In genomic region chr20:29500738-29501137, GRCh38 we compare ENCODE assay signal across 7 cellular contexts.
A peak's percentile ranks its signal among the peaks of the same experiment; 100 is the strongest.
DNase-seq lines count a peak whose midpoint lies in the region; FAIRE-seq and TF ChIP-seq lines count a peak whose summit lies in the region.
"Not testable (repeated sequence)": the region's sequence is repeated elsewhere in the genome, so short reads cannot be mapped to it uniquely, and the experiment has no call there.

No MANE protein-coding gene starts in this region.

- not testable (repeated sequence) for H2AFZ ChIP-seq in mesenchymal stem cell (ENCODE audit: low read depth, low read length)

- FAIRE-seq in kidney (lab: Jason Lieb, UNC): not testable (repeated sequence)

- not testable (repeated sequence) for H3K4me1 ChIP-seq in kidney (ENCODE audit: control insufficient read depth in 1 of 2, insufficient read depth in 1 of 2, low read depth in 1 of 2, low read length in 2 of 2); mesenchymal stem cell (ENCODE audit: control insufficient read depth, insufficient read depth, low read depth, low read length)

- H2BK12ac ChIP-seq in mesenchymal stem cell (ENCODE audit: low read length in 2 of 2): not testable (repeated sequence)

- H3K9ac ChIP-seq in kidney (ENCODE audit: low read length in 2 of 2); mesenchymal stem cell (ENCODE audit: low read length): not testable (repeated sequence)

- H2BK120ac ChIP-seq in mesenchymal stem cell (ENCODE audit: low read depth, low read length): not testable (repeated sequence)

- H3K14ac ChIP-seq in mesenchymal stem cell (ENCODE audit: low read length in 2 of 2): not testable (repeated sequence)

- not testable (repeated sequence) for H3K27ac ChIP-seq in kidney (ENCODE audit: low read depth in 2 of 2, low read length in 2 of 2); mesenchymal stem cell (ENCODE audit: low read length, poor library complexity, severe bottlenecking)

- 72% methylated on average over 3 of the region's 3 CpGs for WGBS in mesenchymal stem cell

- not testable (repeated sequence) for H3K23ac ChIP-seq in mesenchymal stem cell (ENCODE audit: low read length in 2 of 2)

- not testable (repeated sequence) for H3K27me3 ChIP-seq in mesenchymal stem cell (ENCODE audit: control insufficient read depth in 1 of 2, insufficient read depth in 1 of 2, low read length in 2 of 2)

- not testable (repeated sequence) for H3K9me3 ChIP-seq in kidney (ENCODE audit: control insufficient read depth in 1 of 2, low read length in 2 of 2); mesenchymal stem cell (ENCODE audit: control insufficient read depth, low read length)

- H2AK5ac ChIP-seq in mesenchymal stem cell (ENCODE audit: low read length, severe bottlenecking): not testable (repeated sequence)

- not testable (repeated sequence) for H3K79me1 ChIP-seq in mesenchymal stem cell (replicated peaks; ENCODE audit: low read length, poor library complexity, severe bottlenecking)

- not testable (repeated sequence) for H3K4ac ChIP-seq in mesenchymal stem cell (ENCODE audit: low read depth in 1 of 2, low read length in 2 of 2)

- H2BK15ac ChIP-seq in mesenchymal stem cell (ENCODE audit: low read depth, poor library complexity, severe bottlenecking): not testable (repeated sequence)

- H3K4me2 ChIP-seq in mesenchymal stem cell (ENCODE audit: low read length, poor library complexity, severe bottlenecking): not testable (repeated sequence)

- not testable (repeated sequence) for H3K4me3 ChIP-seq in kidney (ENCODE audit: low read length in 2 of 2); mesenchymal stem cell (ENCODE audit: insufficient read depth in 1 of 2, low read depth in 1 of 2, low read length in 2 of 2)

- not testable (repeated sequence) for H3K18ac ChIP-seq in mesenchymal stem cell (ENCODE audit: low read depth in 1 of 2, low read length in 2 of 2)

- not testable (repeated sequence) for TF ChIP-seq CTCF in kidney (IDR thresholded peaks at IDR 0.05; ENCODE audit: borderline replicate concordance, extremely low read depth, insufficient read depth)

- H4K8ac ChIP-seq in mesenchymal stem cell (ENCODE audit: low read length): not testable (repeated sequence)

- intact Hi-C loops in kidney (cut with DNase I); posterior vena cava (cut with DNase I): not testable (repeated sequence)

- H3K36me3 ChIP-seq in kidney (ENCODE audit: control insufficient read depth in 1 of 2, insufficient read depth in 2 of 2, low read length in 2 of 2); mesenchymal stem cell (ENCODE audit: control insufficient read depth in 1 of 2, insufficient read depth in 2 of 2, low read depth in 1 of 2, low read length in 2 of 2): not testable (repeated sequence)

- not testable (repeated sequence) for H4K91ac ChIP-seq in mesenchymal stem cell (ENCODE audit: low read length)

- DNase-seq in HT1080 (ENCODE audit: low read depth): peak; percentile 5
- peak; percentile 8 for DNase-seq in NCI-H82 (lab: John Stamatoyannopoulos, UW)
- DNase-seq in activated CD8-positive, alpha-beta memory T cell treated with anti-CD3 and anti-CD28 coated beads for 24 hours: peak; percentile 59
- DNase-seq in ecto neural progenitor cell (ENCODE audit: low spot score): peak; percentile 32
- DNase-seq in kidney: peak; percentile 29
- peak; percentile 2 for DNase-seq in mesenchymal stem cell
- DNase-seq in posterior vena cava (ENCODE audit: low spot score): peak; percentile 77

- not testable (repeated sequence) for H2BK5ac ChIP-seq in mesenchymal stem cell (ENCODE audit: low read depth, low read length, poor library complexity, severe bottlenecking)

Comparison
In these comparisons a context has a peak if more than half of its experiments do, and no peak if none do; other contexts are left out.
1. DNase-seq: peak in every context shown above with its lines; median percentile 77 in posterior vena cava; 59 in activated CD8-positive, alpha-beta memory T cell treated with anti-CD3 and anti-CD28 coated beads for 24 hours; 32 in ecto neural progenitor cell; 29 in kidney; 8 in NCI-H82; 5 in HT1080; 2 in mesenchymal stem cell.